In the genomic region with DNA sequence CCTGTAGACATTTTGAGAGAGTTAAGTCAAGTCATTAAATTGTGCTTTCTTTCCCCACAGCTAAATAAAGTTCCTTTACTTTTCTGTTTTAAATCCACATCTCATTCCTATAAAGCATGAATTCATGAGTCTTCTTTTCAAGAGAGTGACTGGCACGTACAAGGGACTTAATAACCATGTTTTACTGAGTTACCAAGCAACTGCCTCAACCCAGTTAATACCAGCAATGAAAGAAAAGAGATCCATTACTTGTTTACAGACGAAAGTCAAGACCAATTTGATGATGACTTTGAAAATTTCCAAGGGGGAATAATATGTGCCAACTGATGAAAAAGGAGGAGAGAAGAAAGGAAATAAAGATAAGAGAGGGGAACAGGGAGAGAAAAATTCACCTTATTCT, we compare ENCODE assay signal across 31 cellular contexts.
"Had no signal": no experiment of that assay in that cellular context is flagged by ENCODE, and none has a peak within 500 bp of the region (broad histone marks: within the 10 kb centered on the region; RNA-seq: fewer than 3 reads in every experiment).

No MANE protein-coding gene starts in this region.

- H3K4me3 ChIP-seq: adrenal gland, body of pancreas, breast epithelium had no signal

- H3K27ac ChIP-seq: adrenal gland, body of pancreas, brain microvascular endothelial cell, breast epithelium, VCaP had no signal

- ATAC-seq: activated CD8-positive, alpha-beta T cell treated with anti-CD3 and anti-CD28 coated beads for 36 hours; activated naive CD4-positive, alpha-beta T cell treated with anti-CD3 and anti-CD28 coated beads, Interleukin-2, amount 50 U/mL, for 72 hours; activated T-cell treated with anti-CD3 and anti-CD28 coated beads, Interleukin-2, amount 50 U/mL, for 4 hours; activated T-cell treated with anti-CD3 and anti-CD28 coated beads, Interleukin-2, amount 50 U/mL, for 72 hours; activated T-helper 17 cell treated with anti-CD3 and anti-CD28 coated beads, Interleukin-2, amount 50 U/mL, for 72 hours; body of pancreas; T-helper 17 cell had no signal

- H3K27me3 ChIP-seq: adrenal gland, body of pancreas, brain microvascular endothelial cell, breast epithelium had no signal

- H3K4me1 ChIP-seq: adrenal gland, body of pancreas, breast epithelium had no signal

- H3K9me3 ChIP-seq: adrenal gland, body of pancreas, breast epithelium had no signal

- DNase-seq: activated B cell treated with CpG ODN at 0.5 μM for 24 hours; activated CD4-positive, alpha-beta memory T cell treated with anti-CD3 and anti-CD28 coated beads for 36 hours; activated CD4-positive, alpha-beta T cell treated with anti-CD3 and anti-CD28 coated beads for 4 hours; activated CD4-positive, alpha-beta T cell treated with anti-CD3 and anti-CD28 coated beads, Interleukin-2, amount 10 ng/mL, durations not matched to agents 24 days and 14 days; activated CD4-positive, alpha-beta T cell treated with anti-CD3 and anti-CD28 coated beads, Interleukin-2, amount 50 U/mL, for 1 hour; activated CD4-positive, alpha-beta T cell treated with anti-CD3 and anti-CD28 coated beads, Interleukin-2, amount 50 U/mL, for 4 hours; activated CD4-positive, CD25-positive, alpha-beta regulatory T cell treated with anti-CD3 and anti-CD28 coated beads, Interleukin-2, amount 50 U/mL, for 72 hours; activated CD8-positive, alpha-beta memory T cell treated with anti-CD3 and anti-CD28 coated beads, Interleukin-2, amount 50 U/mL, for 4 hours; activated CD8-positive, alpha-beta T cell treated with anti-CD3 and anti-CD28 coated beads for 36 hours; activated effector memory CD4-positive, alpha-beta T cell treated with anti-CD3 and anti-CD28 coated beads, Interleukin-2, amount 50 U/mL, for 16 hours; activated gamma-delta T cell treated with Interleukin-2 at 50 U/mL for 16 hours; activated naive CD4-positive, alpha-beta T cell; activated naive CD4-positive, alpha-beta T cell treated with anti-CD3 and anti-CD28 coated beads for 36 hours; activated naive CD4-positive, alpha-beta T cell treated with anti-CD3 and anti-CD28 coated beads, Interleukin-2, amount 50 U/mL, for 16 hours; activated naive CD8-positive, alpha-beta T cell treated with anti-CD3 and anti-CD28 coated beads for 36 hours; activated T-cell treated with anti-CD3 and anti-CD28 coated beads for 4 hours; activated T-cell treated with anti-CD3 and anti-CD28 coated beads, Interleukin-2, amount 50 U/mL, for 1 hour; activated T-cell treated with anti-CD3 and anti-CD28 coated beads, Interleukin-2, amount 50 U/mL, for 4 hours; activated T-cell treated with anti-CD3 and anti-CD28 coated beads, Interleukin-2, amount 50 U/mL, for 72 hours; adrenal gland; amniotic stem cell; aorta; body of pancreas; brain microvascular endothelial cell; central memory CD4-positive, alpha-beta T cell; T-helper 17 cell; T-helper 9 cell had no signal

- H3K36me3 ChIP-seq: adrenal gland, brain microvascular endothelial cell, breast epithelium had no signal
